Comparison of ENCODE assay signal across 8 cellular contexts in the genomic region with DNA sequence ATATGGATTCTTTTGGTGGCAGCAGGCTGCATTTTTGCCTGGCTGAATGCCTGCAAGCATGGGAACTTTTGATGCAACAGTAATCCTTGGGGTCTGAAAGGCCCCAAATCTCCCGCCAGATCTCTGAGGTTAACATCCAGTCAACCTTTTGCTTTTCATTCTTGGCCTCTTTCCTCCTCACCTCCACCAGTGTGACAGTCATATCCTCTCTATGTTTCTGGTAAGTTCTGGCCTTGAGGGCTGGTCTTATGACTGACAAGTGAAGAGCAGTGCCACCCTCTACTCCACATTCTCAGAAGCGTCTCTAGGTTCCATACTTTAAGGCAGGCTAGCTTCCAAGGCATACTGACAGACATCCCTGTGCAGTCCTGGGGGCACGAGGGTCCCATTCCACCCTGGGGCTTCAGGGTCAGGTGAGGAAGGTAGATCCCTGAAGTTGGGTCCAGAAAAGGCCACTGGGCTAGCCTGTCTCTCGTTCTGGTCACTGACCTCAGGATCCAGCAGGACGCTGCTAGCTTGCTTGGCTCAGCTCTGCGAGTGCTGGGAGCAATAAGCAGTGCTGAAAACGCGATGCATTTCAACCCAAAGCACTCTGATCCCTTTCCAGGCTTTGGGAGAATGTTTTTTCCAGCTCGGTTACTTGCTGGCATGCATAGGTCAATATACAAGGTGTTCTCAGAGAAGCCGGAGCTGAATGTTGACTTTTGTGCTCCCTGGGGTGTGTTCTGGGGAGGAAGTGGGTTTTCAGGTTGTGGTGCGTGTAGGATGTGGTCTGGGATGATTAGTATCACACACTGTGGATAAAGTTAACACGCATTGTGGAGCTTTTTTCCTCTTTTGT.
A peak's percentile ranks its signal among the peaks of the same experiment; 100 is the strongest.
DNase-seq lines count a peak whose midpoint lies in the region; TF ChIP-seq lines count a peak whose summit lies in the region.

No MANE protein-coding gene starts in this region.

- H3K36me3 ChIP-seq in neural progenitor cell: no peaks in the 10 kb centered on the region

- peaks cover 4% of the 10 kb centered on the region for H3K27me3 Mint-ChIP-seq in neural progenitor cell (ENCODE audit: insufficient read depth, low read depth)

- H3K9me3 Mint-ChIP-seq in neural progenitor cell: no peaks in the 10 kb centered on the region

- peaks cover 5% of the 10 kb centered on the region for H3K79me2 ChIP-seq in neural progenitor cell (ENCODE audit: low read depth)

- peaks cover 25% of the 10 kb centered on the region for H3F3A ChIP-seq in neural progenitor cell (ENCODE audit: low read depth)

- H3K4me1 ChIP-seq in neural progenitor cell: peaks cover 25% of the 10 kb centered on the region

- H3K27ac Mint-ChIP-seq in neural progenitor cell: no peak overlapping the region

- no peaks in the 10 kb centered on the region for H3K36me3 Mint-ChIP-seq in neural progenitor cell

- peak overlapping the region; percentile 13 for H3K4me2 ChIP-seq in neural progenitor cell

- TF ChIP-seq CTCF in astrocyte of the cerebellum (IDR thresholded peaks at IDR 0.05; ENCODE audit: low read depth, low read length, missing control alignments): no peak
- TF ChIP-seq CTCF in neural progenitor cell (IDR thresholded peaks at IDR 0.05): no peak

- peaks cover 39% of the 10 kb centered on the region for H3K4me1 Mint-ChIP-seq in neural progenitor cell

- DNase-seq in activated gamma-delta T cell treated with Interleukin-2 at 50 U/mL for 16 hours (peak; percentile 55), activated gamma-delta T cell (lab: John Stamatoyannopoulos, UW) (no peak), T-helper 1 cell (peak in 4 of 5 donors; percentile 27 to 95 (median 43)), astrocyte of the cerebellum (ENCODE audit: low read depth) (peak; percentile 97), neural progenitor cell (ENCODE audit: low spot score) (no peak), KG1 (lab: John Stamatoyannopoulos, UW) (no peak), HuH-7.5 (ENCODE audit: low spot score) (no peak), mesenteric fat pad (ENCODE audit: low spot score) (no peak)

- no peak overlapping the region for H3K4me3 ChIP-seq in astrocyte of the cerebellum (ENCODE audit: low read depth, low read length)
- no peak overlapping the region for H3K4me3 ChIP-seq in neural progenitor cell

- no peak overlapping the region for H3K4me3 Mint-ChIP-seq in neural progenitor cell

- H4K20me1 ChIP-seq in neural progenitor cell (ENCODE audit: low read depth): peaks cover 21% of the 10 kb centered on the region

- no peak overlapping the region for H2AFZ ChIP-seq in neural progenitor cell (replicated peaks)

- in situ Hi-C loops in astrocyte of the cerebellum (cut with HindIII; ENCODE audit: low sequenced_read_pairs): no loop called here

- no peak overlapping the region for H3K9ac ChIP-seq in neural progenitor cell

- H3K27ac ChIP-seq in neural progenitor cell: no peak overlapping the region

- H3K27me3 ChIP-seq in neural progenitor cell: no peaks in the 10 kb centered on the region

- H3K9me3 ChIP-seq in neural progenitor cell (ENCODE audit: low read depth): no peaks in the 10 kb centered on the region

Comparison
In these comparisons a context has a peak if more than half of its experiments do, and no peak if none do; other contexts are left out.
1. DNase-seq: peak in activated gamma-delta T cell treated with Interleukin-2 at 50 U/mL for 16 hours (single experiment), T-helper 1 cell (4 of 5) and astrocyte of the cerebellum (single experiment); none in activated gamma-delta T cell (single experiment), neural progenitor cell (single experiment), KG1 (single experiment), HuH-7.5 (single experiment) and mesenteric fat pad (single experiment).